In genomic region chr11:35235944-35236666, GRCh38 we compare ENCODE assay signal across 8 cellular contexts.
DNase-seq lines count a peak whose midpoint lies in the region; ATAC-seq and TF ChIP-seq lines count a peak whose summit lies in the region.

No MANE protein-coding gene starts in this region.

- WGBS in heart right ventricle, 2 donors: 85 to 88% methylated on average over 4 of the region's 4 CpGs

- H2AFZ ChIP-seq in parathyroid adenoma: peak overlapping the region; percentile 64

- no peak for TF ChIP-seq CTCF in CD4-positive, alpha-beta T cell (IDR thresholded peaks at IDR 0.05)
- TF ChIP-seq CTCF in parathyroid adenoma (IDR thresholded peaks at IDR 0.05) (no peak), GM10266 (IDR thresholded peaks at IDR 0.05; ENCODE audit: control insufficient read depth, insufficient read depth, low read depth, missing control alignments) (no peak), heart right ventricle (IDR thresholded peaks at IDR 0.05) (no peak)

- POLR2A ChIA-PET in CD4-positive, alpha-beta T cell (lab: Charles Lee): interaction anchor here (0.6 to 5.4 kb wide), 19 partner anchors 8 to 319 kb away, joined by 3 to 44 read pairs (median 3); no protein-coding TSS in a partner anchor

- no peak overlapping the region for H3K27ac ChIP-seq in CD4-positive, alpha-beta T cell (ENCODE audit: low read depth, low read length)
- H3K27ac ChIP-seq in parathyroid adenoma (peak overlapping the region; percentile 92), heart right ventricle (peak overlapping the region in 1 of 10 donors; percentile 77)

- no peak overlapping the region for H3K4me2 ChIP-seq in parathyroid adenoma (ENCODE audit: low read length)

- peak overlapping the region; percentile 77 for H3K27ac Mint-ChIP-seq in CD4-positive, alpha-beta T cell
- peak overlapping the region; percentile 98 for H3K27ac Mint-ChIP-seq in T-helper 17 cell
- peak overlapping the region; percentile 73 for H3K27ac Mint-ChIP-seq in activated naive CD8-positive, alpha-beta T cell

- H3K36me3 ChIP-seq in parathyroid adenoma (ENCODE audit: control insufficient read depth, insufficient read depth, low read length) (no peaks in the 10 kb centered on the region), heart right ventricle (peaks cover 0 to 11% (median 0%) of the 10 kb centered on the region in 9 donors)

- H3K4me3 Mint-ChIP-seq in CD4-positive, alpha-beta T cell: peak overlapping the region; percentile 72
- H3K4me3 Mint-ChIP-seq in T-helper 17 cell: peak overlapping the region; percentile 36
- peak overlapping the region; percentile 50 for H3K4me3 Mint-ChIP-seq in activated naive CD8-positive, alpha-beta T cell

- DNase-seq in CD4-positive, alpha-beta T cell: peak; percentile 28 to 77 (median 57)
- peak; percentile 26 to 61 (median 40) for DNase-seq in T-helper 17 cell
- DNase-seq in NCI-H345 treated with DMSO at 0.1 percent for 48 hours (lab: John Stamatoyannopoulos, UW; ENCODE audit: unreplicated experiment): no peak
- DNase-seq in GM10266 (ENCODE audit: extremely low spot score): no peak
- no peak for DNase-seq in heart right ventricle

- no peaks in the 10 kb centered on the region for H3K79me2 ChIP-seq in parathyroid adenoma

- no peak overlapping the region for H3K4me3 ChIP-seq in parathyroid adenoma (ENCODE audit: low read depth, low read length)
- no peak overlapping the region for H3K4me3 ChIP-seq in heart right ventricle

- CTCF ChIA-PET in CD4-positive, alpha-beta T cell (lab: Charles Lee): interaction anchor here (1.0 to 1.4 kb wide), 2 partner anchors 70 to 200 kb away, joined by 3 to 6 read pairs; no protein-coding TSS in a partner anchor

- H3K27me3 ChIP-seq in CD4-positive, alpha-beta T cell (ENCODE audit: control insufficient read depth, insufficient read depth, low read length): no peaks in the 10 kb centered on the region
- H3K27me3 ChIP-seq in parathyroid adenoma (ENCODE audit: control insufficient read depth, insufficient read depth, low read length) (no peaks in the 10 kb centered on the region), heart right ventricle (no peaks in the 10 kb centered on the region)

- peaks cover 13% of the 10 kb centered on the region for H3K9me3 ChIP-seq in CD4-positive, alpha-beta T cell (ENCODE audit: control insufficient read depth, low read length)
- H3K9me3 ChIP-seq in T-helper 17 cell (ENCODE audit: control insufficient read depth, low read length, poor library complexity, severe bottlenecking): peaks cover 3% of the 10 kb centered on the region
- H3K9me3 ChIP-seq in parathyroid adenoma (ENCODE audit: control insufficient read depth, low read length): no peaks in the 10 kb centered on the region
- peaks cover 0 to 22% (median 4%) of the 10 kb centered on the region in 11 donors for H3K9me3 ChIP-seq in heart right ventricle

- peaks cover 76% of the 10 kb centered on the region for H3K4me1 Mint-ChIP-seq in CD4-positive, alpha-beta T cell (ENCODE audit: low read depth)
- H3K4me1 Mint-ChIP-seq in T-helper 17 cell: peaks cover 37% of the 10 kb centered on the region
- H3K4me1 Mint-ChIP-seq in activated naive CD8-positive, alpha-beta T cell (ENCODE audit: low read depth): peaks cover 71% of the 10 kb centered on the region

- H3K9me3 Mint-ChIP-seq in CD4-positive, alpha-beta T cell: peaks cover 19% of the 10 kb centered on the region
- peaks cover 24% of the 10 kb centered on the region for H3K9me3 Mint-ChIP-seq in activated naive CD8-positive, alpha-beta T cell (ENCODE audit: low read depth)

- H3K4me1 ChIP-seq in parathyroid adenoma: peaks cover 40% of the 10 kb centered on the region
- H3K4me1 ChIP-seq in heart right ventricle: peaks cover 0 to 43% (median 0%) of the 10 kb centered on the region in 9 donors

- H3K36me3 Mint-ChIP-seq in CD4-positive, alpha-beta T cell (ENCODE audit: low read depth): peaks cover 50% of the 10 kb centered on the region
- H3K36me3 Mint-ChIP-seq in T-helper 17 cell (ENCODE audit: low read depth): peaks cover under 1% of the 10 kb centered on the region
- peaks cover 22% of the 10 kb centered on the region for H3K36me3 Mint-ChIP-seq in activated naive CD8-positive, alpha-beta T cell

- no peaks in the 10 kb centered on the region for H3K27me3 Mint-ChIP-seq in CD4-positive, alpha-beta T cell
- no peaks in the 10 kb centered on the region for H3K27me3 Mint-ChIP-seq in T-helper 17 cell
- no peaks in the 10 kb centered on the region for H3K27me3 Mint-ChIP-seq in activated naive CD8-positive, alpha-beta T cell

- H3K9ac ChIP-seq in parathyroid adenoma: no peak overlapping the region

- ATAC-seq in CD4-positive, alpha-beta T cell (ENCODE audit: poor library complexity): peak; percentile 88
- ATAC-seq in T-helper 17 cell: peak; percentile 88
- ATAC-seq in GM18858 (IDR thresholded peaks at IDR 0.05; ENCODE audit: unreplicated experiment): no peak
- no peak for ATAC-seq in heart right ventricle

- intact Hi-C loops in CD4-positive, alpha-beta T cell (cut with DNase I, micrococcal nuclease): loop anchor here (1.0 to 5.0 kb wide), 5 partner anchors 11 to 151 kb away; no protein-coding TSS in a partner anchor
- intact Hi-C loops in heart right ventricle (cut with DNase I): loop anchor here in 8 of 10 donors (2.0 to 10.0 kb wide), 8 partner anchors 149 to 311 kb away; no protein-coding TSS in a partner anchor

Comparison
In these comparisons a context has a peak if more than half of its experiments do, and no peak if none do; other contexts are left out.
1. ATAC-seq: peak in CD4-positive, alpha-beta T cell (single experiment) and T-helper 17 cell (single experiment); none in GM18858 (single experiment) and heart right ventricle (0 of 8).
2. DNase-seq: peak in CD4-positive, alpha-beta T cell (10 of 10) and T-helper 17 cell (3 of 3); none in NCI-H345 treated with DMSO at 0.1 percent for 48 hours (single experiment), GM10266 (single experiment) and heart right ventricle (0 of 2).
3. Peak in every context shown above with its lines, with median percentiles within 50 percentile points of each other: H3K27ac Mint-ChIP-seq and H3K4me3 Mint-ChIP-seq.